9 cellular contexts compared by ENCODE assay signal in the genomic region with DNA sequence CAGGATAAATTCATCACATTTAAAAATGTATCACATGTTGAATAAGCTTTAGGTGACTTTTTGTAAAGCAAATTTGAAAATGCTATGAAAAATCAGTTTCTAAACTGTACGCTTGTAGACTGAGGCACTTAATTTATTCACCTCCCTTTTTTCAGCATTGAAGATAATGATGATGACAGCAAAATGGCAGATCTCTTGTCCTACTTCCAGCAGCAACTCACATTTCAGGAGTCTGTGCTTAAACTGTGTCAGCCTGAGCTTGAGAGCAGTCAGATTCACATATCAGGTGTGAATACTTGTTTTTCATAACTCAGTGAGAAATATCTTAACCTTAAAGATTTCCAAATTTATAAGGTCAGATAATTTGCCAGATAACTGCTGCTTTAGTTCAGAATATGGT.
"Had no signal": no experiment of that assay in that cellular context is flagged by ENCODE, and none has a peak within 500 bp of the region (broad histone marks: within the 10 kb centered on the region; RNA-seq: fewer than 3 reads in every experiment).

No MANE protein-coding gene starts in this region.

- H2AFZ ChIP-seq: GM23338 had no signal

- H3K4me3 ChIP-seq: GM23338, HAP-1 had no signal

- FAIRE-seq: H1 had no signal

- DNase-seq: H7, HFFc6, KG1 had no signal

- H3K4me2 ChIP-seq: GM23338 had no signal

- H3K27ac ChIP-seq: HL-60 had no signal

- H3K27ac Mint-ChIP-seq: GM23338, HFFc6, IgD-negative memory B cell had no signal

- H3K9me3 Mint-ChIP-seq: GM23338, HFFc6, IgD-negative memory B cell had no signal

- H3K27me3 Mint-ChIP-seq: IgD-negative memory B cell had no signal

- ATAC-seq: GM23338, HCT116 had no signal

- H3K4me1 Mint-ChIP-seq: GM23338, IgD-negative memory B cell had no signal

- H3K4me3 Mint-ChIP-seq: GM23338, HFFc6 had no signal

- H3K9me3 ChIP-seq: HAP-1 had no signal
